In genomic region chr10:78310481-78311080, GRCh38 we compare ENCODE assay signal across 20 cellular contexts.
"Had no signal": no experiment of that assay in that cellular context is flagged by ENCODE, and none has a peak within 500 bp of the region (broad histone marks: within the 10 kb centered on the region; RNA-seq: fewer than 3 reads in every experiment).

No MANE protein-coding gene starts in this region.

- H3K27me3 ChIP-seq: ascending aorta, dorsolateral prefrontal cortex, SJCRH30, suprapubic skin, upper lobe of left lung had no signal

- H3K4me3 ChIP-seq: ascending aorta, dorsolateral prefrontal cortex, SJCRH30, skin epidermis, suprapubic skin, upper lobe of left lung had no signal

- H3K4me1 ChIP-seq: ascending aorta, SJCRH30, suprapubic skin, upper lobe of left lung had no signal

- H3K27ac ChIP-seq: ascending aorta, dorsolateral prefrontal cortex, SJCRH30, skin epidermis, suprapubic skin, upper lobe of left lung had no signal

- H3K36me3 ChIP-seq: ascending aorta, SJCRH30, suprapubic skin, upper lobe of left lung had no signal

- H3K9me3 ChIP-seq: ascending aorta, SJCRH30, suprapubic skin, upper lobe of left lung had no signal

- ATAC-seq: natural killer cell treated with Interleukin-12 subunit alpha and Interleukin-12 subunit beta and Interleukin-15 and Interleukin-18, amount 100 ng/mL, for 72 hours; right cardiac atrium; stimulated activated naive CD8-positive, alpha-beta T cell treated with anti-CD3 and anti-CD28 coated beads, Interleukin-15, amount 100 ng/mL, for 72 hours had no signal

- DNase-seq: activated CD4-positive, alpha-beta memory T cell treated with anti-CD3 and anti-CD28 coated beads, Interleukin-2, amount 10 ng/mL, durations not matched to agents 7 days and 5 days; activated CD4-positive, alpha-beta T cell treated with anti-CD3 and anti-CD28 coated beads for 48 hours; activated CD4-positive, CD25-positive, alpha-beta regulatory T cell; activated effector memory CD4-positive, alpha-beta T cell treated with anti-CD3 and anti-CD28 coated beads, Interleukin-2, amount 50 U/mL, for 16 hours; activated naive CD4-positive, alpha-beta T cell treated with anti-CD3 and anti-CD28 coated beads, Interleukin-2, amount 50 U/mL, for 16 hours; activated T-cell treated with anti-CD3 and anti-CD28 coated beads, Interleukin-2, amount 50 U/mL, for 48 hours; dorsolateral prefrontal cortex; mesenchymal stem cell; occipital lobe; right cardiac atrium; SJCRH30; stimulated activated CD4-positive, alpha-beta T cell treated with anti-CD3 and anti-CD28 coated beads, Interleukin-15, amount 100 ng/mL, for 24 hours; stimulated activated CD4-positive, alpha-beta T cell treated with anti-CD3 and anti-CD28 coated beads, Interleukin-2, amount 100 ng/mL, for 48 hours; stimulated activated naive CD8-positive, alpha-beta T cell treated with anti-CD3 and anti-CD28 coated beads, Interleukin-15, amount 100 ng/mL, for 72 hours; T1000; upper lobe of left lung had no signal
